In genomic region chr1:18856435-18856834, GRCh38 we compare ENCODE assay signal across 33 cellular contexts. TPM values are rescaled to one million over a fixed set of nuclear protein-coding genes. Genes with fewer than 3 reads are reported as not detected.
"Had no signal": no experiment of that assay in that cellular context is flagged by ENCODE, and none has a peak within 500 bp of the region (broad histone marks: within the 10 kb centered on the region; RNA-seq: fewer than 3 reads in every experiment).

No MANE protein-coding gene starts in this region.

- H3K4me3 ChIP-seq: stomach, suprapubic skin, testis, thoracic aorta, thyroid gland, tibial artery, tibial nerve, transverse colon, upper lobe of left lung, upper lobe of right lung, uterus, vagina had no signal

- H3K36me3 Mint-ChIP-seq: stimulated activated effector memory CD8-positive, alpha-beta T cell treated with anti-CD3 and anti-CD28 coated beads, Interleukin-12 subunit alpha, Interleukin-12 subunit beta, amount 100 ng/mL, for 72 hours; stimulated activated memory B cell treated with anti-CD40 and anti-IgM and Interleukin-4, amounts not matched to agents 10 μg/mL and 1 μg/mL and 100 μg/mL, for 72 hours; stimulated activated naive B cell treated with anti-CD40 and anti-IgM and Interleukin-4, amounts not matched to agents 10 μg/mL and 1 μg/mL and 100 μg/mL, for 72 hours; type B pancreatic cell had no signal

- H3K9me3 ChIP-seq: stomach, suprapubic skin, testis, thoracic aorta, thyroid gland, tibial artery, tibial nerve, transverse colon, upper lobe of left lung, upper lobe of right lung, uterus, vagina had no signal

- H3K4me1 ChIP-seq: stomach, suprapubic skin, testis, thyroid gland, tibial artery, tibial nerve, transverse colon, upper lobe of left lung, upper lobe of right lung, uterus, vagina had no signal

- FAIRE-seq: urothelium cell line had no signal

- DNase-seq: stimulated activated CD4-positive, alpha-beta T cell treated with anti-CD3 and anti-CD28 coated beads, Interleukin-2, amount 100 ng/mL, for 48 hours; stimulated activated CD4-positive, alpha-beta T cell treated with anti-CD3 and anti-CD28 coated beads, Interleukin-4, amount 100 ng/mL, for 1 hour; stimulated activated CD4-positive, alpha-beta T cell treated with anti-CD3 and anti-CD28 coated beads, Interleukin-4, amount 100 ng/mL, for 24 hours; stimulated activated CD4-positive, alpha-beta T cell treated with anti-CD3 and anti-CD28 coated beads, Interleukin-4, amount 100 ng/mL, for 4 hours; stimulated activated CD8-positive, alpha-beta memory T cell treated with anti-CD3 and anti-CD28 coated beads, Interleukin-4, amount 100 ng/mL, for 48 hours; stimulated activated naive B cell treated with anti-CD40 and anti-IgM and Interleukin-4, amounts not matched to agents 10 μg/mL and 1 μg/mL and 100 μg/mL, for 72 hours; stimulated activated naive CD4-positive, alpha-beta T cell; stimulated activated naive CD4-positive, alpha-beta T cell treated with Interleukin-2 at 50 U/mL for 16 hours; stimulated activated naive CD8-positive, alpha-beta T cell treated with anti-CD3 and anti-CD28 coated beads, Interleukin-15, amount 100 ng/mL, for 72 hours; stimulated activated naive CD8-positive, alpha-beta T cell treated with anti-CD3 and anti-CD28 coated beads, Interleukin-15, Interleukin-2, amounts not matched to agents 100 U/mL and 50 U/mL, for 24 hours; stomach; substantia nigra; testis; thyroid gland; tibial artery; transverse colon; trophoblast cell; upper lobe of left lung; uterus had no signal

- H3K27ac ChIP-seq: stomach, suprapubic skin, testis, thoracic aorta, thyroid gland, tibial artery, tibial nerve, transverse colon, upper lobe of left lung, upper lobe of right lung, uterus, vagina had no signal

- H3K9me3 Mint-ChIP-seq: stimulated activated effector memory CD8-positive, alpha-beta T cell treated with anti-CD3 and anti-CD28 coated beads, Interleukin-12 subunit alpha, Interleukin-12 subunit beta, amount 100 ng/mL, for 72 hours; stimulated activated memory B cell treated with anti-CD40 and anti-IgM and Interleukin-4, amounts not matched to agents 10 μg/mL and 1 μg/mL and 100 μg/mL, for 72 hours; stimulated activated naive B cell treated with anti-CD40 and anti-IgM and Interleukin-4, amounts not matched to agents 10 μg/mL and 1 μg/mL and 100 μg/mL, for 72 hours; stimulated activated naive CD8-positive, alpha-beta T cell treated with anti-CD3 and anti-CD28 coated beads, Interleukin-15, amount 100 ng/mL, for 72 hours; stimulated activated naive CD8-positive, alpha-beta T cell treated with anti-CD3 and anti-CD28 coated beads, Interleukin-15, Interleukin-2, amounts not matched to agents 100 ng/mL and 50 ng/mL, for 24 hours; type B pancreatic cell had no signal

- H3K27me3 ChIP-seq: testis, thyroid gland, transverse colon, upper lobe of left lung, upper lobe of right lung, uterus, vagina had no signal

- H3K36me3 ChIP-seq: stomach, suprapubic skin, thoracic aorta, thyroid gland, tibial artery, tibial nerve, transverse colon, upper lobe of left lung, upper lobe of right lung, uterus, vagina had no signal

- H3K4me3 Mint-ChIP-seq: stimulated activated effector memory CD8-positive, alpha-beta T cell treated with anti-CD3 and anti-CD28 coated beads, Interleukin-12 subunit alpha, Interleukin-12 subunit beta, amount 100 ng/mL, for 72 hours; stimulated activated memory B cell treated with anti-CD40 and anti-IgM and Interleukin-4, amounts not matched to agents 10 μg/mL and 1 μg/mL and 100 μg/mL, for 72 hours; stimulated activated naive B cell treated with anti-CD40 and anti-IgM and Interleukin-4, amounts not matched to agents 10 μg/mL and 1 μg/mL and 100 μg/mL, for 72 hours; stimulated activated naive CD8-positive, alpha-beta T cell treated with anti-CD3 and anti-CD28 coated beads, Interleukin-15, amount 100 ng/mL, for 72 hours; stimulated activated naive CD8-positive, alpha-beta T cell treated with anti-CD3 and anti-CD28 coated beads, Interleukin-15, Interleukin-2, amounts not matched to agents 100 ng/mL and 50 ng/mL, for 24 hours; type B pancreatic cell had no signal

- H3K27ac Mint-ChIP-seq: stimulated activated effector memory CD8-positive, alpha-beta T cell treated with anti-CD3 and anti-CD28 coated beads, Interleukin-12 subunit alpha, Interleukin-12 subunit beta, amount 100 ng/mL, for 72 hours; stimulated activated memory B cell treated with anti-CD40 and anti-IgM and Interleukin-4, amounts not matched to agents 10 μg/mL and 1 μg/mL and 100 μg/mL, for 72 hours; stimulated activated naive B cell treated with anti-CD40 and anti-IgM and Interleukin-4, amounts not matched to agents 10 μg/mL and 1 μg/mL and 100 μg/mL, for 72 hours; stimulated activated naive CD8-positive, alpha-beta T cell treated with anti-CD3 and anti-CD28 coated beads, Interleukin-15, amount 100 ng/mL, for 72 hours; stimulated activated naive CD8-positive, alpha-beta T cell treated with anti-CD3 and anti-CD28 coated beads, Interleukin-15, Interleukin-2, amounts not matched to agents 100 ng/mL and 50 ng/mL, for 24 hours; type B pancreatic cell had no signal

- ATAC-seq: stimulated activated effector memory CD8-positive, alpha-beta T cell treated with anti-CD3 and anti-CD28 coated beads, Interleukin-12 subunit alpha, Interleukin-12 subunit beta, amount 100 ng/mL, for 72 hours; stimulated activated memory B cell treated with anti-CD40 and anti-IgM and Interleukin-4, amounts not matched to agents 10 μg/mL and 1 μg/mL and 100 μg/mL, for 72 hours; stimulated activated naive B cell treated with anti-CD40 and anti-IgM and Interleukin-4, amounts not matched to agents 10 μg/mL and 1 μg/mL and 100 μg/mL, for 72 hours; stimulated activated naive CD8-positive, alpha-beta T cell treated with anti-CD3 and anti-CD28 coated beads, Interleukin-15, amount 100 ng/mL, for 72 hours; stimulated activated naive CD8-positive, alpha-beta T cell treated with anti-CD3 and anti-CD28 coated beads, Interleukin-15, Interleukin-2, amounts not matched to agents 100 U/mL and 50 U/mL, for 24 hours; upper lobe of right lung had no signal

- H3K4me1 Mint-ChIP-seq: stimulated activated effector memory CD8-positive, alpha-beta T cell treated with anti-CD3 and anti-CD28 coated beads, Interleukin-12 subunit alpha, Interleukin-12 subunit beta, amount 100 ng/mL, for 72 hours; stimulated activated memory B cell treated with anti-CD40 and anti-IgM and Interleukin-4, amounts not matched to agents 10 μg/mL and 1 μg/mL and 100 μg/mL, for 72 hours; stimulated activated naive B cell treated with anti-CD40 and anti-IgM and Interleukin-4, amounts not matched to agents 10 μg/mL and 1 μg/mL and 100 μg/mL, for 72 hours; stimulated activated naive CD8-positive, alpha-beta T cell treated with anti-CD3 and anti-CD28 coated beads, Interleukin-15, amount 100 ng/mL, for 72 hours had no signal

RNA-seq across cellular contexts. Expression of gene TAS1R2, which starts 3.0 kb away (rescaled TPM):
- total RNA-seq: subcutaneous adipose tissue, temporal lobe, thoracic aorta, thyroid gland, tibial nerve, transverse colon, upper lobe of left lung, upper lobe of right lung, ureter, urinary bladder had no signal
- polyA plus RNA-seq: stomach, urinary bladder had no signal
